In genomic region chr19:49749771-49750170, GRCh38 we compare ENCODE assay signal across 26 cellular contexts. TPM values are rescaled to one million over a fixed set of nuclear protein-coding genes. Genes with fewer than 3 reads are reported as not detected.
"Had no signal": no experiment of that assay in that cellular context is flagged by ENCODE, and none has a peak within 500 bp of the region (broad histone marks: within the 10 kb centered on the region; RNA-seq: fewer than 3 reads in every experiment).

No MANE protein-coding gene starts in this region.

- H3K9me3 ChIP-seq: body of pancreas, mucosa of descending colon, thoracic aorta, vagina had no signal

- DNase-seq: activated CD4-positive, alpha-beta T cell treated with anti-CD3 and anti-CD28 coated beads, Interleukin-2, amount 50 U/mL, for 1 hour; activated CD4-positive, CD25-positive, alpha-beta regulatory T cell treated with anti-CD3 and anti-CD28 coated beads, Interleukin-2, amount 50 U/mL, for 72 hours; activated naive CD4-positive, alpha-beta T cell treated with Interleukin-2 at 50 U/mL for 16 hours; activated naive CD8-positive, alpha-beta T cell treated with anti-CD3 and anti-CD28 coated beads for 36 hours; activated T-cell treated with anti-CD3 and anti-CD28 coated beads, Interleukin-2, amount 50 U/mL, for 24 hours; body of pancreas; effector CD4-positive, alpha-beta T cell; left colon; mucosa of descending colon; occipital lobe; posterior cingulate gyrus; stimulated activated CD4-positive, alpha-beta T cell treated with anti-CD3 and anti-CD28 coated beads, Interleukin-15, amount 100 ng/mL, for 24 hours; stimulated activated CD4-positive, alpha-beta T cell treated with anti-CD3 and anti-CD28 coated beads, Interleukin-4, amount 100 ng/mL, for 1 hour; stimulated activated naive CD4-positive, alpha-beta T cell; WERI-Rb-1 had no signal

- H3K27ac Mint-ChIP-seq: activated naive CD8-positive, alpha-beta T cell treated with anti-CD3 and anti-CD28 coated beads for 36 hours; activated T-cell treated with anti-CD3 and anti-CD28 coated beads, Interleukin-2, amount 50 U/mL, for 24 hours; dendritic cell treated with granulocyte-macrophage colony-stimulating factor and Interleukin-4, amounts not matched to agents 40 ng/mL and 50 ng/mL, for 4 days; type B pancreatic cell had no signal

- H3K4me3 ChIP-seq: body of pancreas, cardiac muscle cell, mucosa of descending colon, smooth muscle cell, thoracic aorta, vagina had no signal

- H3K27ac ChIP-seq: body of pancreas, cardiac muscle cell, thoracic aorta, vagina, WERI-Rb-1 had no signal

- H3K4me1 ChIP-seq: body of pancreas, vagina had no signal

- ATAC-seq: body of pancreas, left colon, sciatic nerve had no signal

- H3K36me3 ChIP-seq: cardiac muscle cell, thoracic aorta, vagina, WERI-Rb-1 had no signal

- H3K9me3 Mint-ChIP-seq: activated naive CD8-positive, alpha-beta T cell treated with anti-CD3 and anti-CD28 coated beads for 36 hours; activated T-cell treated with anti-CD3 and anti-CD28 coated beads, Interleukin-2, amount 50 U/mL, for 24 hours; dendritic cell treated with granulocyte-macrophage colony-stimulating factor and Interleukin-4, amounts not matched to agents 40 ng/mL and 50 ng/mL, for 4 days; type B pancreatic cell had no signal

- H3K4me1 Mint-ChIP-seq: activated naive CD8-positive, alpha-beta T cell treated with anti-CD3 and anti-CD28 coated beads for 36 hours; neural crest cell had no signal

- H3K4me3 Mint-ChIP-seq: activated naive CD8-positive, alpha-beta T cell treated with anti-CD3 and anti-CD28 coated beads for 36 hours; activated T-cell treated with anti-CD3 and anti-CD28 coated beads, Interleukin-2, amount 50 U/mL, for 24 hours; dendritic cell treated with granulocyte-macrophage colony-stimulating factor and Interleukin-4, amounts not matched to agents 40 ng/mL and 50 ng/mL, for 4 days; neural crest cell; type B pancreatic cell had no signal

- H3K27me3 Mint-ChIP-seq: activated T-cell treated with anti-CD3 and anti-CD28 coated beads, Interleukin-2, amount 50 U/mL, for 24 hours; type B pancreatic cell had no signal

- H3K4me2 ChIP-seq: smooth muscle cell had no signal

- H3K27me3 ChIP-seq: body of pancreas, cardiac muscle cell, vagina had no signal

- H3K36me3 Mint-ChIP-seq: activated naive CD8-positive, alpha-beta T cell treated with anti-CD3 and anti-CD28 coated beads for 36 hours; type B pancreatic cell had no signal

RNA-seq across cellular contexts. Expression of gene TSKS, which starts 13.3 kb away (rescaled TPM):
- total RNA-seq: epithelial cell of proximal tubule, frontal cortex, neural crest cell, renal cortical epithelial cell, smooth muscle cell, thoracic aorta had no signal
